Comparison of ENCODE assay signal across 1 cellular context in genomic region chr20:63957690-63958441, GRCh38.
TF ChIP-seq lines count a peak whose summit lies in the region.

No MANE protein-coding gene starts in this region.

TF ChIP-seq in HCT116, 20 proteins besides CTCF, POLR2A, EP300 and RAD21 (continued from another document):
- TF ChIP-seq REST (IDR thresholded peaks at IDR 0.05; ENCODE audit: low read depth) (no peak), EZH2phosphoT487 (IDR thresholded peaks at IDR 0.05; ENCODE audit: borderline replicate concordance) (no peak), YY1 (IDR thresholded peaks at IDR 0.05; ENCODE audit: extremely low read depth, insufficient replicate concordance, low read depth, low read length) (no peak), TCF7L2 (IDR thresholded peaks at IDR 0.05; ENCODE audit: borderline replicate concordance, extremely low read depth, insufficient read depth, insufficient read length) (no peak), ZBTB33 (IDR thresholded peaks at IDR 0.05; ENCODE audit: extremely low read depth, insufficient replicate concordance, low read length) (no peak), ZNF274 (IDR thresholded peaks at IDR 0.05; ENCODE audit: low read depth, low read length) (no peak), SIN3A (IDR thresholded peaks at IDR 0.05; ENCODE audit: low read depth) (no peak), ATF3 (IDR thresholded peaks at IDR 0.05) (no peak), SRF (IDR thresholded peaks at IDR 0.05; ENCODE audit: low read depth) (no peak), SP1 (IDR thresholded peaks at IDR 0.05; ENCODE audit: low read depth) (no peak)
